1 cellular context compared by ENCODE assay signal in the genomic region with DNA sequence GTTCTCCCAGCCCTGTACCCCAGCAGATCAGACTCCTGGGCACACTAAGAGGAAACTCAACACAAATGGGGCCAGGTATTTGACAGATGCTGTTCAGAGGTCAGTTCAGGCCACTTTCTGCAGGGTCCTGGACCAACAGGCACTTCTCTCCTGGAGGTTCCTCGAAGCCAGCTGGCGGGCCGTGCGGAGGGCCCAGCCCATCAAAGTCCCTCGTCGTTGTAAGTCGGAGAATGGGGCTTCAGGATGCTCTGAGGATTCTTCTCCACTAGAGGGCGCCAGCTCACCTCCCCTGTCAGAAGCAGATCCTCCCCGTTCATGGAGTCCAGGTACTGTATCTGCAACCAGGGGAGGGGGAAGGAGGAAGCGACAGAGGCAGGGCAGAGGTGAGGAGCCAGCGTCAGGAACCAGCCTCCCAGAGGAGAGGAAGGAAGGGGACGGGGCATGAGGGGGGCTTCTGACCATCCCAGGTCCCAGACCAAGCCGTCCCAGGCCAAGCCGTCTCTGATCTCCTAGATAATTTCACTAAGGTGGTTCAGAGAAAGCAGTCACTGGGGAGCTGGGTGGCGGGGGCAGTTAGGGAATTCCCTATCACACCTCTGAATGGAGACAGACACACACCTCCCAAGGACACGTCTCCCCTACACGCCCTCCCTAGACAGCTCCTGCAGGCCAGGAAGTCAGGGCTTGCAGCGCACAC.
A peak's percentile ranks its signal among the peaks of the same experiment; 100 is the strongest.
TF ChIP-seq lines count a peak whose summit lies in the region.

No MANE protein-coding gene starts in this region.

TF ChIP-seq in HEK293, 187 proteins besides CTCF, POLR2A, EP300 and RAD21 (continued from another document and continues in another):
- TF ChIP-seq ZNF518A (tag by site-specific recombination; conservative IDR thresholded peaks at IDR 0.05; ENCODE audit: low read depth) (no peak), ZNF248 (tag by site-specific recombination; IDR thresholded peaks at IDR 0.05) (no peak), ZNF600 (tag by site-specific recombination; IDR thresholded peaks at IDR 0.05) (0 out of 2 replicates have a peak, but pooled peaks have one; percentile 35), ZNF302 (tag by site-specific recombination; IDR thresholded peaks at IDR 0.05; ENCODE audit: low read depth) (no peak), ZNF37A (tag by site-specific recombination; IDR thresholded peaks at IDR 0.05) (no peak), GLIS1 (tag by site-specific recombination; IDR thresholded peaks at IDR 0.05) (no peak), ZSCAN4 (tag by site-specific recombination; IDR thresholded peaks at IDR 0.05) (no peak), ZNF18 (tag by site-specific recombination; IDR thresholded peaks at IDR 0.05) (no peak), ZNF423 (tag by site-specific recombination; IDR thresholded peaks at IDR 0.05) (no peak), ZSCAN16 (tag by site-specific recombination; IDR thresholded peaks at IDR 0.05) (no peak), ZNF768 (tag by site-specific recombination; IDR thresholded peaks at IDR 0.05) (no peak), ZNF2 (tag by site-specific recombination; IDR thresholded peaks at IDR 0.05) (peak; percentile 56; the same call in 1 of the 2 replicates), TSHZ1 (tag by site-specific recombination; IDR thresholded peaks at IDR 0.05; ENCODE audit: borderline replicate concordance) (no peak), ZNF23 (tag by site-specific recombination; IDR thresholded peaks at IDR 0.05; ENCODE audit: borderline replicate concordance) (no peak), KLF17 (tag by site-specific recombination; IDR thresholded peaks at IDR 0.05) (peak; percentile 31; the same call in 1 of the 2 replicates), ZNF274 (IDR thresholded peaks at IDR 0.05; ENCODE audit: low read length) (no peak), ZNF274 (tag by site-specific recombination; IDR thresholded peaks at IDR 0.05; ENCODE audit: borderline replicate concordance) (no peak), ZNF514 (tag by site-specific recombination; IDR thresholded peaks at IDR 0.05) (no peak), EGR2 (tag by site-specific recombination; IDR thresholded peaks at IDR 0.05; ENCODE audit: low read depth) (no peak), ZNF10 (tag by site-specific recombination; IDR thresholded peaks at IDR 0.05) (no peak), ZNF335 (tag by site-specific recombination; conservative IDR thresholded peaks at IDR 0.05) (peak; percentile 29; the same call in 1 of the 2 replicates), ZNF157 (tag by site-specific recombination; IDR thresholded peaks at IDR 0.05) (no peak), ZSCAN30 (tag by site-specific recombination; IDR thresholded peaks at IDR 0.05) (peak; percentile 55; the same call in 1 of the 2 replicates), ZNF776 (tag by site-specific recombination; IDR thresholded peaks at IDR 0.05; ENCODE audit: borderline replicate concordance) (no peak), ZNF837 (tag by site-specific recombination; IDR thresholded peaks at IDR 0.05) (no peak), SP3 (tag by site-specific recombination; IDR thresholded peaks at IDR 0.05) (0 out of 2 replicates have a peak, but pooled peaks have one; percentile 14), ZNF623 (tag by site-specific recombination; IDR thresholded peaks at IDR 0.05) (no peak)
- TF ChIP-seq, protein P1, sequence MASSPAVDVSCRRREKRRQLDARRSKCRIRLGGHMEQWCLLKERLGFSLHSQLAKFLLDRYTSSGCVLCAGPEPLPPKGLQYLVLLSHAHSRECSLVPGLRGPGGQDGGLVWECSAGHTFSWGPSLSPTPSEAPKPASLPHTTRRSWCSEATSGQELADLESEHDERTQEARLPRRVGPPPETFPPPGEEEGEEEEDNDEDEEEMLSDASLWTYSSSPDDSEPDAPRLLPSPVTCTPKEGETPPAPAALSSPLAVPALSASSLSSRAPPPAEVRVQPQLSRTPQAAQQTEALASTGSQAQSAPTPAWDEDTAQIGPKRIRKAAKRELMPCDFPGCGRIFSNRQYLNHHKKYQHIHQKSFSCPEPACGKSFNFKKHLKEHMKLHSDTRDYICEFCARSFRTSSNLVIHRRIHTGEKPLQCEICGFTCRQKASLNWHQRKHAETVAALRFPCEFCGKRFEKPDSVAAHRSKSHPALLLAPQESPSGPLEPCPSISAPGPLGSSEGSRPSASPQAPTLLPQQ (tag by site-specific recombination; IDR thresholded peaks at IDR 0.05) = peak; percentile 54; the same call in 1 of the 2 replicates
- TF ChIP-seq, protein P2, sequence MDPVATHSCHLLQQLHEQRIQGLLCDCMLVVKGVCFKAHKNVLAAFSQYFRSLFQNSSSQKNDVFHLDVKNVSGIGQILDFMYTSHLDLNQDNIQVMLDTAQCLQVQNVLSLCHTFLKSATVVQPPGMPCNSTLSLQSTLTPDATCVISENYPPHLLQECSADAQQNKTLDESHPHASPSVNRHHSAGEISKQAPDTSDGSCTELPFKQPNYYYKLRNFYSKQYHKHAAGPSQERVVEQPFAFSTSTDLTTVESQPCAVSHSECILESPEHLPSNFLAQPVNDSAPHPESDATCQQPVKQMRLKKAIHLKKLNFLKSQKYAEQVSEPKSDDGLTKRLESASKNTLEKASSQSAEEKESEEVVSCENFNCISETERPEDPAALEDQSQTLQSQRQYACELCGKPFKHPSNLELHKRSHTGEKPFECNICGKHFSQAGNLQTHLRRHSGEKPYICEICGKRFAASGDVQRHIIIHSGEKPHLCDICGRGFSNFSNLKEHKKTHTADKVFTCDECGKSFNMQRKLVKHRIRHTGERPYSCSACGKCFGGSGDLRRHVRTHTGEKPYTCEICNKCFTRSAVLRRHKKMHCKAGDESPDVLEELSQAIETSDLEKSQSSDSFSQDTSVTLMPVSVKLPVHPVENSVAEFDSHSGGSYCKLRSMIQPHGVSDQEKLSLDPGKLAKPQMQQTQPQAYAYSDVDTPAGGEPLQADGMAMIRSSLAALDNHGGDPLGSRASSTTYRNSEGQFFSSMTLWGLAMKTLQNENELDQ (tag by site-specific recombination; IDR thresholded peaks at IDR 0.05; ENCODE audit: low read depth) = no peak
- TF ChIP-seq, protein P3, sequence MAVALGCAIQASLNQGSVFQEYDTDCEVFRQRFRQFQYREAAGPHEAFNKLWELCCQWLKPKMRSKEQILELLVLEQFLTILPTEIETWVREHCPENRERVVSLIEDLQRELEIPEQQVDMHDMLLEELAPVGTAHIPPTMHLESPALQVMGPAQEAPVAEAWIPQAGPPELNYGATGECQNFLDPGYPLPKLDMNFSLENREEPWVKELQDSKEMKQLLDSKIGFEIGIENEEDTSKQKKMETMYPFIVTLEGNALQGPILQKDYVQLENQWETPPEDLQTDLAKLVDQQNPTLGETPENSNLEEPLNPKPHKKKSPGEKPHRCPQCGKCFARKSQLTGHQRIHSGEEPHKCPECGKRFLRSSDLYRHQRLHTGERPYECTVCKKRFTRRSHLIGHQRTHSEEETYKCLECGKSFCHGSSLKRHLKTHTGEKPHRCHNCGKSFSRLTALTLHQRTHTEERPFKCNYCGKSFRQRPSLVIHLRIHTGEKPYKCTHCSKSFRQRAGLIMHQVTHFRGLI (tag by site-specific recombination; IDR thresholded peaks at IDR 0.05) = no peak; the same call in 1 of the 2 replicates
- TF ChIP-seq, protein P4, sequence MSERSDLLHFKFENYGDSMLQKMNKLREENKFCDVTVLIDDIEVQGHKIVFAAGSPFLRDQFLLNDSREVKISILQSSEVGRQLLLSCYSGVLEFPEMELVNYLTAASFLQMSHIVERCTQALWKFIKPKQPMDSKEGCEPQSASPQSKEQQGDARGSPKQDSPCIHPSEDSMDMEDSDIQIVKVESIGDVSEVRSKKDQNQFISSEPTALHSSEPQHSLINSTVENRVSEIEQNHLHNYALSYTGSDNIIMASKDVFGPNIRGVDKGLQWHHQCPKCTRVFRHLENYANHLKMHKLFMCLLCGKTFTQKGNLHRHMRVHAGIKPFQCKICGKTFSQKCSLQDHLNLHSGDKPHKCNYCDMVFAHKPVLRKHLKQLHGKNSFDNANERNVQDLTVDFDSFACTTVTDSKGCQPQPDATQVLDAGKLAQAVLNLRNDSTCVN (tag by site-specific recombination; optimal IDR thresholded peaks at IDR 0.05) = no peak
